ENCODE assay signal across 8 cellular contexts in the genomic region with DNA sequence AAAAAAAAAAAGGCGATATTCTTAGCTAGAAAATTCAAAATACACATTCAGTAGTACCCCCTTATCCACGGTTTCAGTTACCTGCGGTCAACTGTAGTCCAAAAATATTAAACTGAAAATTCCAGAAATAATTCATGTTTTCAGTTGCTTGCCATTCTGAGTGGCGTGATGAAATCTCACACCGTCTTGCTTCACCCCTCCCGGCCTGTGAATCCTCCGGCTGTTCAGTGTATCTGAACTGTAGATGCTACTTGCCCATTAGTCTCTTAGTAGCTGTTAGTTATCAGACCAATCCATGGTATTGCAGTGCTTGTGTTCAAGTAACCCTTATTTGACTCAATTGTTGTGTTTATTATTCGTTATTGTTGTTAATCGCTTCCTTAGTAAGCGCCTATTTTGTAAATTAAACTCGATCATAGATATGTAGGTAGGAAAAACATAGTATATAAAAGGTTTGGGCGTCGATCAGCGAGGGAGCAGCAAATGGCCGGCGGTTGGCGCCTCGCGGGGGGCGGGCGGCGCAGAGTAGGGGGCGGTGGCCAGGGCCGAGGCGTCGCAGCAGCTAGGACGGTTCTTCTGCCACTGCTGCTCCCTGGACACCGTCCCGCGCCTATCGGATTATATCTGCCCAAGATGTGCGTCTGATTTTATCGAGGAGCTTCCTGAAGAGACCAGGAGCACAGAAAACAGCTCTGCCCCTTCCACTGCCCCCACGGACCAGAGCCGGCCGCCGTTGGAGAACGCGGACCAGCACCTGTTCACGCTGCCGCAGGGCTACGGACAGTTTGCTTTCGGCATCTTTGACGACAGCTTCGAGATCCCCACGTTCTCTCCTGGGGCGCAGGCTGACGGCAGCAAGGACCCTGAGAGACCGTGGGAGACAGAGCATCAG. TPM values are rescaled to one million over a fixed set of nuclear protein-coding genes. Genes with fewer than 3 reads are reported as not detected.
DNase-seq lines count a peak whose midpoint lies in the region; ATAC-seq lines count a peak whose summit lies in the region.

No MANE protein-coding gene starts in this region.

- ATAC-seq in GM19395 (IDR thresholded peaks at IDR 0.05; ENCODE audit: unreplicated experiment), result peak; percentile 25
- no peak for ATAC-seq in stimulated activated effector memory CD8-positive, alpha-beta T cell treated with anti-CD3 and anti-CD28 coated beads, Interleukin-12 subunit alpha, Interleukin-12 subunit beta, amount 100 ng/mL, for 72 hours
- no peak for ATAC-seq in GM21515 (IDR thresholded peaks at IDR 0.05; ENCODE audit: unreplicated experiment)

- DNase-seq in T-helper 2 cell treated with Interferon-gamma antibody and Interleukin-4, amounts not matched to agents 5 μg/mL and 100 μg/mL, for 36 hours (ENCODE audit: low spot score), result no peak
- DNase-seq in immature natural killer cell (no peak), NCI-H524 treated with DMSO at 0.1 percent for 48 hours (lab: John Stamatoyannopoulos, UW) (no peak), pons (ENCODE audit: low spot score) (no peak), cortex of kidney (lab: John Stamatoyannopoulos, UW) (no peak)
- DNase-seq in stimulated activated effector memory CD8-positive, alpha-beta T cell treated with anti-CD3 and anti-CD28 coated beads, Interleukin-12 subunit alpha, Interleukin-12 subunit beta, amount 100 ng/mL, for 72 hours (ENCODE audit: low spot score in 2 of 2), result no peak

- H3K27ac Mint-ChIP-seq in T-helper 2 cell treated with Interferon-gamma antibody and Interleukin-4, amounts not matched to agents 5 μg/mL and 100 μg/mL, for 36 hours, result no peak overlapping the region
- H3K27ac Mint-ChIP-seq in immature natural killer cell, result no peak overlapping the region
- H3K27ac Mint-ChIP-seq in stimulated activated effector memory CD8-positive, alpha-beta T cell treated with anti-CD3 and anti-CD28 coated beads, Interleukin-12 subunit alpha, Interleukin-12 subunit beta, amount 100 ng/mL, for 72 hours, result no peak overlapping the region

- H3K9me3 Mint-ChIP-seq in T-helper 2 cell treated with Interferon-gamma antibody and Interleukin-4, amounts not matched to agents 5 μg/mL and 100 μg/mL, for 36 hours, result no peaks in the 10 kb centered on the region
- H3K9me3 Mint-ChIP-seq in immature natural killer cell, result no peaks in the 10 kb centered on the region
- no peaks in the 10 kb centered on the region for H3K9me3 Mint-ChIP-seq in stimulated activated effector memory CD8-positive, alpha-beta T cell treated with anti-CD3 and anti-CD28 coated beads, Interleukin-12 subunit alpha, Interleukin-12 subunit beta, amount 100 ng/mL, for 72 hours

- H3K4me1 Mint-ChIP-seq in T-helper 2 cell treated with Interferon-gamma antibody and Interleukin-4, amounts not matched to agents 5 μg/mL and 100 μg/mL, for 36 hours (ENCODE audit: low read depth), result peaks cover 16% of the 10 kb centered on the region
- H3K4me1 Mint-ChIP-seq in immature natural killer cell, result peaks cover 15 to 21% of the 10 kb centered on the region in 2 donors
- peaks cover 10% of the 10 kb centered on the region for H3K4me1 Mint-ChIP-seq in stimulated activated effector memory CD8-positive, alpha-beta T cell treated with anti-CD3 and anti-CD28 coated beads, Interleukin-12 subunit alpha, Interleukin-12 subunit beta, amount 100 ng/mL, for 72 hours

- H3K4me3 Mint-ChIP-seq in T-helper 2 cell treated with Interferon-gamma antibody and Interleukin-4, amounts not matched to agents 5 μg/mL and 100 μg/mL, for 36 hours, result peak overlapping the region; percentile 74
- H3K4me3 Mint-ChIP-seq in immature natural killer cell, result peak overlapping the region; percentile 66 to 84 (median 77)
- H3K4me3 Mint-ChIP-seq in stimulated activated effector memory CD8-positive, alpha-beta T cell treated with anti-CD3 and anti-CD28 coated beads, Interleukin-12 subunit alpha, Interleukin-12 subunit beta, amount 100 ng/mL, for 72 hours, result peak overlapping the region; percentile 73

- peaks cover 61% of the 10 kb centered on the region for H3K27me3 Mint-ChIP-seq in T-helper 2 cell treated with Interferon-gamma antibody and Interleukin-4, amounts not matched to agents 5 μg/mL and 100 μg/mL, for 36 hours (ENCODE audit: low read depth)
- H3K27me3 Mint-ChIP-seq in immature natural killer cell (ENCODE audit: low read depth in 3 of 3), result peaks cover 26 to 32% (median 30%) of the 10 kb centered on the region in 3 donors

- no peaks in the 10 kb centered on the region for H3K36me3 Mint-ChIP-seq in T-helper 2 cell treated with Interferon-gamma antibody and Interleukin-4, amounts not matched to agents 5 μg/mL and 100 μg/mL, for 36 hours (ENCODE audit: low read depth)
- H3K36me3 Mint-ChIP-seq in immature natural killer cell, result peaks cover 0 to 3% (median 3%) of the 10 kb centered on the region in 3 donors
- no peaks in the 10 kb centered on the region for H3K36me3 Mint-ChIP-seq in stimulated activated effector memory CD8-positive, alpha-beta T cell treated with anti-CD3 and anti-CD28 coated beads, Interleukin-12 subunit alpha, Interleukin-12 subunit beta, amount 100 ng/mL, for 72 hours

RNA-seq across cellular contexts. Expression of a gene that starts 39.8 kb away (rescaled TPM):
- polyA plus RNA-seq in immature natural killer cell, result 10 to 100 TPM in 1 of 3 donors, 1 to 10 TPM in 2; 3.6 to 13.3 (median 6.1) TPM
